In the genomic region with DNA sequence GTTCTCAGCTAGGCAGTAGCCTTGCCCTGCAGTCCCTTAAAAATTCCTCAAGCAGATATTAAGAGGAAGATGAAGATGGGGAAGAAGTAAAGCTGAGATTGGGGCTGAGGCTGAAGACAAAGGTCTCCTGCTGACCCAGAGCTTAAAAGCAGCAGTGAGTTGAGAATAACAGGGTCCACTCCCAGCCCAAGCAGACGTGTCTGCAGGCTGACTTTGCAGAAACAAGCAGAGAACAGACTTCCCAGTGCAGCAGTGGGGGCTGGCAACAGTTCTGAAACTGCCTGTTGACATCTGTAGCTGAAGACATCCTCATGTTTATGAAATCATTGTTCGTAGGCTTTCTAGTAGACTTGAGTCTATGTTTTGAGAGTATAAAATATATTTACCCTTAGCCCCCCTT, we compare ENCODE assay signal across 2 cellular contexts.
TF ChIP-seq lines count a peak whose summit lies in the region.

No MANE protein-coding gene starts in this region.

TF ChIP-seq in GM23338, 12 proteins besides CTCF, POLR2A, EP300 and RAD21 (continued from another document and continues in another):
- TF ChIP-seq NANOG (IDR thresholded peaks at IDR 0.05; ENCODE audit: borderline replicate concordance) = no peak
- no peak for TF ChIP-seq POLR2AphosphoS5 (IDR thresholded peaks at IDR 0.05; ENCODE audit: low read depth)
- TF ChIP-seq, protein P1, sequence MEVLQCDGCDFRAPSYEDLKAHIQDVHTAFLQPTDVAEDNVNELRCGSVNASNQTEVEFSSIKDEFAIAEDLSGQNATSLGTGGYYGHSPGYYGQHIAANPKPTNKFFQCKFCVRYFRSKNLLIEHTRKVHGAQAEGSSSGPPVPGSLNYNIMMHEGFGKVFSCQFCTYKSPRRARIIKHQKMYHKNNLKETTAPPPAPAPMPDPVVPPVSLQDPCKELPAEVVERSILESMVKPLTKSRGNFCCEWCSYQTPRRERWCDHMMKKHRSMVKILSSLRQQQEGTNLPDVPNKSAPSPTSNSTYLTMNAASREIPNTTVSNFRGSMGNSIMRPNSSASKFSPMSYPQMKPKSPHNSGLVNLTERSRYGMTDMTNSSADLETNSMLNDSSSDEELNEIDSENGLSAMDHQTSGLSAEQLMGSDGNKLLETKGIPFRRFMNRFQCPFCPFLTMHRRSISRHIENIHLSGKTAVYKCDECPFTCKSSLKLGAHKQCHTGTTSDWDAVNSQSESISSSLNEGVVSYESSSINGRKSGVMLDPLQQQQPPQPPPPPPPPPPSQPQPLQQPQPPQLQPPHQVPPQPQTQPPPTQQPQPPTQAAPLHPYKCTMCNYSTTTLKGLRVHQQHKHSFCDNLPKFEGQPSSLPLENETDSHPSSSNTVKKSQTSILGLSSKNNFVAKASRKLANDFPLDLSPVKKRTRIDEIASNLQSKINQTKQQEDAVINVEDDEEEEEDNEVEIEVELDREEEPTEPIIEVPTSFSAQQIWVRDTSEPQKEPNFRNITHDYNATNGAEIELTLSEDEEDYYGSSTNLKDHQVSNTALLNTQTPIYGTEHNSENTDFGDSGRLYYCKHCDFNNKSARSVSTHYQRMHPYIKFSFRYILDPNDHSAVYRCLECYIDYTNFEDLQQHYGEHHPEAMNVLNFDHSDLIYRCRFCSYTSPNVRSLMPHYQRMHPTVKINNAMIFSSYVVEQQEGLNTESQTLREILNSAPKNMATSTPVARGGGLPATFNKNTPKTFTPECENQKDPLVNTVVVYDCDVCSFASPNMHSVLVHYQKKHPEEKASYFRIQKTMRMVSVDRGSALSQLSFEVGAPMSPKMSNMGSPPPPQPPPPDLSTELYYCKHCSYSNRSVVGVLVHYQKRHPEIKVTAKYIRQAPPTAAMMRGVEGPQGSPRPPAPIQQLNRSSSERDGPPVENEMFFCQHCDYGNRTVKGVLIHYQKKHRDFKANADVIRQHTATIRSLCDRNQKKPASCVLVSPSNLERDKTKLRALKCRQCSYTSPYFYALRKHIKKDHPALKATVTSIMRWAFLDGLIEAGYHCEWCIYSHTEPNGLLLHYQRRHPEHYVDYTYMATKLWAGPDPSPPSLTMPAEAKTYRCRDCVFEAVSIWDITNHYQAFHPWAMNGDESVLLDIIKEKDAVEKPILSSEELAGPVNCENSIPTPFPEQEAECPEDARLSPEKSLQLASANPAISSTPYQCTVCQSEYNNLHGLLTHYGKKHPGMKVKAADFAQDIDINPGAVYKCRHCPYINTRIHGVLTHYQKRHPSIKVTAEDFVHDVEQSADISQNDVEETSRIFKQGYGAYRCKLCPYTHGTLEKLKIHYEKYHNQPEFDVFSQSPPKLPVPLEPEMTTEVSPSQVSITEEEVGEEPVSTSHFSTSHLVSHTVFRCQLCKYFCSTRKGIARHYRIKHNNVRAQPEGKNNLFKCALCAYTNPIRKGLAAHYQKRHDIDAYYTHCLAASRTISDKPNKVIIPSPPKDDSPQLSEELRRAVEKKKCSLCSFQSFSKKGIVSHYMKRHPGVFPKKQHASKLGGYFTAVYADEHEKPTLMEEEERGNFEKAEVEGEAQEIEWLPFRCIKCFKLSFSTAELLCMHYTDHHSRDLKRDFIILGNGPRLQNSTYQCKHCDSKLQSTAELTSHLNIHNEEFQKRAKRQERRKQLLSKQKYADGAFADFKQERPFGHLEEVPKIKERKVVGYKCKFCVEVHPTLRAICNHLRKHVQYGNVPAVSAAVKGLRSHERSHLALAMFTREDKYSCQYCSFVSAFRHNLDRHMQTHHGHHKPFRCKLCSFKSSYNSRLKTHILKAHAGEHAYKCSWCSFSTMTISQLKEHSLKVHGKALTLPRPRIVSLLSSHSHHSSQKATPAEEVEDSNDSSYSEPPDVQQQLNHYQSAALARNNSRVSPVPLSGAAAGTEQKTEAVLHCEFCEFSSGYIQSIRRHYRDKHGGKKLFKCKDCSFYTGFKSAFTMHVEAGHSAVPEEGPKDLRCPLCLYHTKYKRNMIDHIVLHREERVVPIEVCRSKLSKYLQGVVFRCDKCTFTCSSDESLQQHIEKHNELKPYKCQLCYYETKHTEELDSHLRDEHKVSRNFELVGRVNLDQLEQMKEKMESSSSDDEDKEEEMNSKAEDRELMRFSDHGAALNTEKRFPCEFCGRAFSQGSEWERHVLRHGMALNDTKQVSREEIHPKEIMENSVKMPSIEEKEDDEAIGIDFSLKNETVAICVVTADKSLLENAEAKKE (CRISPR knock-in tag; IDR thresholded peaks at IDR 0.05) = no peak
- no peak for TF ChIP-seq ZNF114 (CRISPR knock-in tag; IDR thresholded peaks at IDR 0.05)
- no peak for TF ChIP-seq JUNB (IDR thresholded peaks at IDR 0.05; ENCODE audit: unreplicated experiment)
- no peak for TF ChIP-seq STAT1 (IDR thresholded peaks at IDR 0.05; ENCODE audit: unreplicated experiment)
- TF ChIP-seq CREB1 (CRISPR knock-in tag; IDR thresholded peaks at IDR 0.05; ENCODE audit: low read depth) = no peak
- no peak for TF ChIP-seq EZH2phosphoT487 (IDR thresholded peaks at IDR 0.05; ENCODE audit: unreplicated experiment)
- TF ChIP-seq, protein P2, sequence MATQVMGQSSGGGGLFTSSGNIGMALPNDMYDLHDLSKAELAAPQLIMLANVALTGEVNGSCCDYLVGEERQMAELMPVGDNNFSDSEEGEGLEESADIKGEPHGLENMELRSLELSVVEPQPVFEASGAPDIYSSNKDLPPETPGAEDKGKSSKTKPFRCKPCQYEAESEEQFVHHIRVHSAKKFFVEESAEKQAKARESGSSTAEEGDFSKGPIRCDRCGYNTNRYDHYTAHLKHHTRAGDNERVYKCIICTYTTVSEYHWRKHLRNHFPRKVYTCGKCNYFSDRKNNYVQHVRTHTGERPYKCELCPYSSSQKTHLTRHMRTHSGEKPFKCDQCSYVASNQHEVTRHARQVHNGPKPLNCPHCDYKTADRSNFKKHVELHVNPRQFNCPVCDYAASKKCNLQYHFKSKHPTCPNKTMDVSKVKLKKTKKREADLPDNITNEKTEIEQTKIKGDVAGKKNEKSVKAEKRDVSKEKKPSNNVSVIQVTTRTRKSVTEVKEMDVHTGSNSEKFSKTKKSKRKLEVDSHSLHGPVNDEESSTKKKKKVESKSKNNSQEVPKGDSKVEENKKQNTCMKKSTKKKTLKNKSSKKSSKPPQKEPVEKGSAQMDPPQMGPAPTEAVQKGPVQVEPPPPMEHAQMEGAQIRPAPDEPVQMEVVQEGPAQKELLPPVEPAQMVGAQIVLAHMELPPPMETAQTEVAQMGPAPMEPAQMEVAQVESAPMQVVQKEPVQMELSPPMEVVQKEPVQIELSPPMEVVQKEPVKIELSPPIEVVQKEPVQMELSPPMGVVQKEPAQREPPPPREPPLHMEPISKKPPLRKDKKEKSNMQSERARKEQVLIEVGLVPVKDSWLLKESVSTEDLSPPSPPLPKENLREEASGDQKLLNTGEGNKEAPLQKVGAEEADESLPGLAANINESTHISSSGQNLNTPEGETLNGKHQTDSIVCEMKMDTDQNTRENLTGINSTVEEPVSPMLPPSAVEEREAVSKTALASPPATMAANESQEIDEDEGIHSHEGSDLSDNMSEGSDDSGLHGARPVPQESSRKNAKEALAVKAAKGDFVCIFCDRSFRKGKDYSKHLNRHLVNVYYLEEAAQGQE (IDR thresholded peaks at IDR 0.05; ENCODE audit: unreplicated experiment) = no peak
- TF ChIP-seq, protein P3, sequence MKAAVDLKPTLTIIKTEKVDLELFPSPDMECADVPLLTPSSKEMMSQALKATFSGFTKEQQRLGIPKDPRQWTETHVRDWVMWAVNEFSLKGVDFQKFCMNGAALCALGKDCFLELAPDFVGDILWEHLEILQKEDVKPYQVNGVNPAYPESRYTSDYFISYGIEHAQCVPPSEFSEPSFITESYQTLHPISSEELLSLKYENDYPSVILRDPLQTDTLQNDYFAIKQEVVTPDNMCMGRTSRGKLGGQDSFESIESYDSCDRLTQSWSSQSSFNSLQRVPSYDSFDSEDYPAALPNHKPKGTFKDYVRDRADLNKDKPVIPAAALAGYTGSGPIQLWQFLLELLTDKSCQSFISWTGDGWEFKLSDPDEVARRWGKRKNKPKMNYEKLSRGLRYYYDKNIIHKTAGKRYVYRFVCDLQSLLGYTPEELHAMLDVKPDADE (IDR thresholded peaks at IDR 0.05) = no peak

TF ChIP-seq in WTC11, 78 proteins besides CTCF, POLR2A, EP300 and RAD21 (continued from another document):
- TF ChIP-seq, protein P4, sequence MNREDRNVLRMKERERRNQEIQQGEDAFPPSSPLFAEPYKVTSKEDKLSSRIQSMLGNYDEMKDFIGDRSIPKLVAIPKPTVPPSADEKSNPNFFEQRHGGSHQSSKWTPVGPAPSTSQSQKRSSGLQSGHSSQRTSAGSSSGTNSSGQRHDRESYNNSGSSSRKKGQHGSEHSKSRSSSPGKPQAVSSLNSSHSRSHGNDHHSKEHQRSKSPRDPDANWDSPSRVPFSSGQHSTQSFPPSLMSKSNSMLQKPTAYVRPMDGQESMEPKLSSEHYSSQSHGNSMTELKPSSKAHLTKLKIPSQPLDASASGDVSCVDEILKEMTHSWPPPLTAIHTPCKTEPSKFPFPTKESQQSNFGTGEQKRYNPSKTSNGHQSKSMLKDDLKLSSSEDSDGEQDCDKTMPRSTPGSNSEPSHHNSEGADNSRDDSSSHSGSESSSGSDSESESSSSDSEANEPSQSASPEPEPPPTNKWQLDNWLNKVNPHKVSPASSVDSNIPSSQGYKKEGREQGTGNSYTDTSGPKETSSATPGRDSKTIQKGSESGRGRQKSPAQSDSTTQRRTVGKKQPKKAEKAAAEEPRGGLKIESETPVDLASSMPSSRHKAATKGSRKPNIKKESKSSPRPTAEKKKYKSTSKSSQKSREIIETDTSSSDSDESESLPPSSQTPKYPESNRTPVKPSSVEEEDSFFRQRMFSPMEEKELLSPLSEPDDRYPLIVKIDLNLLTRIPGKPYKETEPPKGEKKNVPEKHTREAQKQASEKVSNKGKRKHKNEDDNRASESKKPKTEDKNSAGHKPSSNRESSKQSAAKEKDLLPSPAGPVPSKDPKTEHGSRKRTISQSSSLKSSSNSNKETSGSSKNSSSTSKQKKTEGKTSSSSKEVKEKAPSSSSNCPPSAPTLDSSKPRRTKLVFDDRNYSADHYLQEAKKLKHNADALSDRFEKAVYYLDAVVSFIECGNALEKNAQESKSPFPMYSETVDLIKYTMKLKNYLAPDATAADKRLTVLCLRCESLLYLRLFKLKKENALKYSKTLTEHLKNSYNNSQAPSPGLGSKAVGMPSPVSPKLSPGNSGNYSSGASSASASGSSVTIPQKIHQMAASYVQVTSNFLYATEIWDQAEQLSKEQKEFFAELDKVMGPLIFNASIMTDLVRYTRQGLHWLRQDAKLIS (CRISPR knock-in tag; IDR thresholded peaks at IDR 0.05; ENCODE audit: borderline replicate concordance) = no peak
- TF ChIP-seq ZBTB21 (CRISPR knock-in tag; IDR thresholded peaks at IDR 0.05; ENCODE audit: borderline replicate concordance) = no peak
- TF ChIP-seq, protein P5, sequence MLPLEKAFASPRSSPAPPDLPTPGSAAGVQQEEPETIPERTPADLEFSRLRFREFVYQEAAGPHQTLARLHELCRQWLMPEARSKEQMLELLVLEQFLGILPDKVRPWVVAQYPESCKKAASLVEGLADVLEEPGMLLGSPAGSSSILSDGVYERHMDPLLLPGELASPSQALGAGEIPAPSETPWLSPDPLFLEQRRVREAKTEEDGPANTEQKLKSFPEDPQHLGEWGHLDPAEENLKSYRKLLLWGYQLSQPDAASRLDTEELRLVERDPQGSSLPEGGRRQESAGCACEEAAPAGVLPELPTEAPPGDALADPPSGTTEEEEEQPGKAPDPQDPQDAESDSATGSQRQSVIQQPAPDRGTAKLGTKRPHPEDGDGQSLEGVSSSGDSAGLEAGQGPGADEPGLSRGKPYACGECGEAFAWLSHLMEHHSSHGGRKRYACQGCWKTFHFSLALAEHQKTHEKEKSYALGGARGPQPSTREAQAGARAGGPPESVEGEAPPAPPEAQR (CRISPR knock-in tag; IDR thresholded peaks at IDR 0.05) = no peak
- no peak for TF ChIP-seq GRHL2 (CRISPR knock-in tag; IDR thresholded peaks at IDR 0.05; ENCODE audit: insufficient replicate concordance, severe bottlenecking)
- TF ChIP-seq NFE2L1 (CRISPR knock-in tag; IDR thresholded peaks at IDR 0.05) = no peak
- no peak for TF ChIP-seq GABPB1 (CRISPR knock-in tag; IDR thresholded peaks at IDR 0.05)
- no peak for TF ChIP-seq TP53 (CRISPR knock-in tag; IDR thresholded peaks at IDR 0.05)
- TF ChIP-seq, protein P6, sequence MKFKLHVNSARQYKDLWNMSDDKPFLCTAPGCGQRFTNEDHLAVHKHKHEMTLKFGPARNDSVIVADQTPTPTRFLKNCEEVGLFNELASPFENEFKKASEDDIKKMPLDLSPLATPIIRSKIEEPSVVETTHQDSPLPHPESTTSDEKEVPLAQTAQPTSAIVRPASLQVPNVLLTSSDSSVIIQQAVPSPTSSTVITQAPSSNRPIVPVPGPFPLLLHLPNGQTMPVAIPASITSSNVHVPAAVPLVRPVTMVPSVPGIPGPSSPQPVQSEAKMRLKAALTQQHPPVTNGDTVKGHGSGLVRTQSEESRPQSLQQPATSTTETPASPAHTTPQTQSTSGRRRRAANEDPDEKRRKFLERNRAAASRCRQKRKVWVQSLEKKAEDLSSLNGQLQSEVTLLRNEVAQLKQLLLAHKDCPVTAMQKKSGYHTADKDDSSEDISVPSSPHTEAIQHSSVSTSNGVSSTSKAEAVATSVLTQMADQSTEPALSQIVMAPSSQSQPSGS (CRISPR knock-in tag; IDR thresholded peaks at IDR 0.05; ENCODE audit: borderline replicate concordance, low read depth) = no peak
